In genomic region chr18:3923750-3924149, GRCh38 we compare ENCODE assay signal across 18 cellular contexts.
A peak's percentile ranks its signal among the peaks of the same experiment; 100 is the strongest.
DNase-seq lines count a peak whose midpoint lies in the region; ATAC-seq and TF ChIP-seq lines count a peak whose summit lies in the region.
"Had no signal": no experiment of that assay in that cellular context is flagged by ENCODE, and none has a peak within 500 bp of the region (broad histone marks: within the 10 kb centered on the region; RNA-seq: fewer than 3 reads in every experiment).

No MANE protein-coding gene starts in this region.

- H3K4me1 ChIP-seq in adipocyte (ENCODE audit: control insufficient read depth, insufficient read depth, low read length) (peaks cover 27% of the 10 kb centered on the region), smooth muscle cell (ENCODE audit: low read depth) (peaks cover 9% of the 10 kb centered on the region)

- peak overlapping the region; percentile 65 for H3K4me2 ChIP-seq in smooth muscle cell

- H3K27ac Mint-ChIP-seq in stimulated activated memory B cell treated with anti-CD40 and anti-IgM and Interleukin-4, amounts not matched to agents 10 μg/mL and 1 μg/mL and 100 μg/mL, for 72 hours: no peak overlapping the region
- H3K27ac Mint-ChIP-seq: brain; CD8-positive, alpha-beta memory T cell had no signal

- H3K9ac ChIP-seq in adipocyte (ENCODE audit: low read length) (peak overlapping the region; percentile 3), smooth muscle cell (ENCODE audit: low read depth) (peak overlapping the region; percentile 9)

- no peaks in the 10 kb centered on the region for H3F3A ChIP-seq in smooth muscle cell (ENCODE audit: low read depth)

- no peak overlapping the region for H2AFZ ChIP-seq in smooth muscle cell (ENCODE audit: low read depth)

- H3K79me2 ChIP-seq in smooth muscle cell (ENCODE audit: low read depth): no peaks in the 10 kb centered on the region

- peak; percentile 51 for DNase-seq in HCEC 1CT
- peak; percentile 18 for DNase-seq in adipocyte (ENCODE audit: low read depth)
- peak; percentile 78 for DNase-seq in fibroblast of the aortic adventitia (ENCODE audit: low read depth)
- DNase-seq in smooth muscle cell (lab: John Stamatoyannopoulos, UW; ENCODE audit: unreplicated experiment): no peak
- DNase-seq in HT-29 (ENCODE audit: low spot score): no peak
- DNase-seq: activated gamma-delta T cell; CD8-positive, alpha-beta memory T cell; effector CD4-positive, alpha-beta T cell; MG63; NCI-H2029; NCI-H510A treated with DMSO at 0.1 percent for 48 hours; ovary; small intestine; stimulated activated naive CD8-positive, alpha-beta T cell treated with anti-CD3 and anti-CD28 coated beads, Interleukin-15, Interleukin-2, amounts not matched to agents 100 U/mL and 50 U/mL, for 24 hours; WERI-Rb-1 had no signal

- no peaks in the 10 kb centered on the region for H3K36me3 Mint-ChIP-seq in stimulated activated memory B cell treated with anti-CD40 and anti-IgM and Interleukin-4, amounts not matched to agents 10 μg/mL and 1 μg/mL and 100 μg/mL, for 72 hours
- H3K36me3 Mint-ChIP-seq: brain; CD8-positive, alpha-beta memory T cell had no signal

- H3K27me3 ChIP-seq in adipocyte (replicated peaks; ENCODE audit: control insufficient read depth, insufficient read depth, low read length): no peaks in the 10 kb centered on the region
- H3K27me3 ChIP-seq in smooth muscle cell (ENCODE audit: low read depth): no peaks in the 10 kb centered on the region
- H3K27me3 ChIP-seq: MG63, ovary had no signal

- H3K9me3 Mint-ChIP-seq in stimulated activated memory B cell treated with anti-CD40 and anti-IgM and Interleukin-4, amounts not matched to agents 10 μg/mL and 1 μg/mL and 100 μg/mL, for 72 hours: no peaks in the 10 kb centered on the region
- H3K9me3 Mint-ChIP-seq: brain had no signal

- no peaks in the 10 kb centered on the region for H3K27me3 Mint-ChIP-seq in stimulated activated memory B cell treated with anti-CD40 and anti-IgM and Interleukin-4, amounts not matched to agents 10 μg/mL and 1 μg/mL and 100 μg/mL, for 72 hours

- no peak overlapping the region for H3K4me3 Mint-ChIP-seq in stimulated activated memory B cell treated with anti-CD40 and anti-IgM and Interleukin-4, amounts not matched to agents 10 μg/mL and 1 μg/mL and 100 μg/mL, for 72 hours
- H3K4me3 Mint-ChIP-seq: brain; CD8-positive, alpha-beta memory T cell had no signal

- peak overlapping the region; percentile 25 for H3K4me3 ChIP-seq in adipocyte (ENCODE audit: low read length)
- no peak overlapping the region for H3K4me3 ChIP-seq in fibroblast of the aortic adventitia (ENCODE audit: low read depth, low read length)
- H3K4me3 ChIP-seq in smooth muscle cell: no peak overlapping the region
- H3K4me3 ChIP-seq: MG63, ovary had no signal

- H3K4me1 Mint-ChIP-seq in stimulated activated memory B cell treated with anti-CD40 and anti-IgM and Interleukin-4, amounts not matched to agents 10 μg/mL and 1 μg/mL and 100 μg/mL, for 72 hours: no peaks in the 10 kb centered on the region
- H3K4me1 Mint-ChIP-seq: brain; CD8-positive, alpha-beta memory T cell had no signal

- 10% methylated on average over 2 of the region's 2 CpGs for WGBS in smooth muscle cell (ENCODE audit: low lambda C conversion rate)

- H3K9me3 ChIP-seq in adipocyte (ENCODE audit: control insufficient read depth, low read length) (no peaks in the 10 kb centered on the region), smooth muscle cell (replicated peaks; ENCODE audit: low read depth) (no peaks in the 10 kb centered on the region)
- H3K9me3 ChIP-seq: MG63, ovary had no signal

- H4K20me1 ChIP-seq in smooth muscle cell (ENCODE audit: low read depth): no peaks in the 10 kb centered on the region

- no peak for ATAC-seq in HG02642 (IDR thresholded peaks at IDR 0.05; ENCODE audit: poor library complexity, unreplicated experiment)
- no peak for ATAC-seq in stimulated activated memory B cell treated with anti-CD40 and anti-IgM and Interleukin-4, amounts not matched to agents 10 μg/mL and 1 μg/mL and 100 μg/mL, for 72 hours
- ATAC-seq: stimulated activated naive CD8-positive, alpha-beta T cell treated with anti-CD3 and anti-CD28 coated beads, Interleukin-15, Interleukin-2, amounts not matched to agents 100 U/mL and 50 U/mL, for 24 hours had no signal

- no peak for TF ChIP-seq CTCF in fibroblast of the aortic adventitia (IDR thresholded peaks at IDR 0.05; ENCODE audit: insufficient read depth, low read length)
- no peak for TF ChIP-seq CTCF in smooth muscle cell (IDR thresholded peaks at IDR 0.05; ENCODE audit: borderline replicate concordance, insufficient read depth, poor library complexity, severe bottlenecking)

- no peaks in the 10 kb centered on the region for H3K36me3 ChIP-seq in adipocyte (ENCODE audit: control insufficient read depth, insufficient read depth, low read length, severe bottlenecking)
- no peaks in the 10 kb centered on the region for H3K36me3 ChIP-seq in smooth muscle cell (ENCODE audit: low read depth)
- H3K36me3 ChIP-seq: MG63, ovary, WERI-Rb-1 had no signal

- H3K27ac ChIP-seq in smooth muscle cell (ENCODE audit: low read depth): peak overlapping the region; percentile 79
- H3K27ac ChIP-seq: ovary, WERI-Rb-1 had no signal

Comparison
In these comparisons a context has a peak if more than half of its experiments do, and no peak if none do; other contexts are left out.
1. DNase-seq: peak in HCEC 1CT (single experiment), adipocyte (single experiment) and fibroblast of the aortic adventitia (single experiment); none in smooth muscle cell (single experiment) and HT-29 (single experiment).